In genomic region chr3:171700157-171700556, GRCh38 we compare ENCODE assay signal across 26 cellular contexts.
"Had no signal": no experiment of that assay in that cellular context is flagged by ENCODE, and none has a peak within 500 bp of the region (broad histone marks: within the 10 kb centered on the region; RNA-seq: fewer than 3 reads in every experiment).

No MANE protein-coding gene starts in this region.

- H3K4me1 ChIP-seq: parathyroid adenoma, thyroid gland had no signal

- H3K9me3 Mint-ChIP-seq: natural killer cell; stimulated activated effector memory CD8-positive, alpha-beta T cell treated with anti-CD3 and anti-CD28 coated beads, Interleukin-12 subunit alpha, Interleukin-12 subunit beta, amount 100 ng/mL, for 72 hours had no signal

- H3K4me3 Mint-ChIP-seq: endodermal cell; memory B cell; natural killer cell; neural crest cell; stimulated activated effector memory CD8-positive, alpha-beta T cell treated with anti-CD3 and anti-CD28 coated beads, Interleukin-12 subunit alpha, Interleukin-12 subunit beta, amount 100 ng/mL, for 72 hours had no signal

- H3K36me3 Mint-ChIP-seq: memory B cell had no signal

- ATAC-seq: esophagus mucosa; natural killer cell; right lobe of liver; stimulated activated effector memory CD8-positive, alpha-beta T cell treated with anti-CD3 and anti-CD28 coated beads, Interleukin-12 subunit alpha, Interleukin-12 subunit beta, amount 100 ng/mL, for 72 hours had no signal

- H3K36me3 ChIP-seq: right lobe of liver, thyroid gland had no signal

- H3K27ac ChIP-seq: epithelial cell of prostate, neutrophil, parathyroid adenoma, right lobe of liver, stomach, thyroid gland, vagina had no signal

- H3K9me3 ChIP-seq: neutrophil, thyroid gland, vagina had no signal

- DNase-seq: dorsolateral prefrontal cortex; effector CD8-positive, alpha-beta T cell; endodermal cell; foreskin melanocyte; glutamatergic neuron; heart right ventricle; hippocampal formation; kidney glomerular epithelial cell; natural killer cell; right lobe of liver; small intestine; stimulated activated CD4-positive, alpha-beta T cell treated with anti-CD3 and anti-CD28 coated beads, Interleukin-1b, Interleukin-23, amount 100 ng/mL, for 48 hours; stimulated activated CD4-positive, alpha-beta T cell treated with anti-CD3 and anti-CD28 coated beads, Interleukin-4, amount 100 ng/mL, for 24 hours; stimulated activated naive CD4-positive, alpha-beta T cell treated with Interleukin-2 at 50 U/mL for 16 hours; stomach; thyroid gland had no signal

- H3K4me1 Mint-ChIP-seq: endodermal cell; memory B cell; neural crest cell; stimulated activated effector memory CD8-positive, alpha-beta T cell treated with anti-CD3 and anti-CD28 coated beads, Interleukin-12 subunit alpha, Interleukin-12 subunit beta, amount 100 ng/mL, for 72 hours had no signal

- H3K4me3 ChIP-seq: dorsolateral prefrontal cortex, heart right ventricle, lung, right lobe of liver, stomach, thyroid gland, vagina had no signal

- H3K27me3 Mint-ChIP-seq: progenitor cell of endocrine pancreas had no signal

- H3K27me3 ChIP-seq: dorsolateral prefrontal cortex, heart right ventricle, neutrophil, right lobe of liver, stomach, thyroid gland, vagina had no signal

- H3K27ac Mint-ChIP-seq: endodermal cell; memory B cell; natural killer cell; progenitor cell of endocrine pancreas; stimulated activated effector memory CD8-positive, alpha-beta T cell treated with anti-CD3 and anti-CD28 coated beads, Interleukin-12 subunit alpha, Interleukin-12 subunit beta, amount 100 ng/mL, for 72 hours had no signal
